ENCODE assay signal across 24 cellular contexts in genomic region chr16:57568173-57568678, GRCh38. TPM values are rescaled to one million over a fixed set of nuclear protein-coding genes. Genes with fewer than 3 reads are reported as not detected.
"Had no signal": no experiment of that assay in that cellular context is flagged by ENCODE, and none has a peak within 500 bp of the region (broad histone marks: within the 10 kb centered on the region; RNA-seq: fewer than 3 reads in every experiment).

No MANE protein-coding gene starts in this region.

- H3K27ac ChIP-seq: cardiac muscle cell, parathyroid adenoma, tibial artery had no signal

- H3K27me3 Mint-ChIP-seq: stimulated activated naive CD8-positive, alpha-beta T cell treated with anti-CD3 and anti-CD28 coated beads, Interleukin-15, Interleukin-2, amounts not matched to agents 100 ng/mL and 50 ng/mL, for 24 hours had no signal

- DNase-seq: activated CD4-positive, alpha-beta T cell treated with anti-CD3 and anti-CD28 coated beads for 1 hour; activated effector memory CD4-positive, alpha-beta T cell treated with Interleukin-2 at 50 U/mL for 16 hours; activated naive CD4-positive, alpha-beta T cell treated with anti-CD3 and anti-CD28 coated beads for 36 hours; activated T-cell treated with anti-CD3 and anti-CD28 coated beads, Interleukin-2, amount 50 U/mL, for 72 hours; erythroblast; foreskin fibroblast; right cardiac atrium; stimulated activated CD4-positive, alpha-beta T cell treated with anti-CD3 and anti-CD28 coated beads, Interleukin-12 subunit alpha, Interleukin-12 subunit beta, amount 100 ng/mL, for 4 hours; stimulated activated CD4-positive, alpha-beta T cell treated with anti-CD3 and anti-CD28 coated beads, Interleukin-4, amount 100 ng/mL, for 4 hours; substantia nigra; T-helper 9 cell; tibial artery had no signal

- H3K4me3 Mint-ChIP-seq: activated naive CD4-positive, alpha-beta T cell treated with anti-CD3 and anti-CD28 coated beads for 36 hours; activated T-cell treated with anti-CD3 and anti-CD28 coated beads, Interleukin-2, amount 50 U/mL, for 72 hours; mesothelial cell of epicardium; nephron; stimulated activated naive CD8-positive, alpha-beta T cell treated with anti-CD3 and anti-CD28 coated beads, Interleukin-15, Interleukin-2, amounts not matched to agents 100 ng/mL and 50 ng/mL, for 24 hours had no signal

- H3K9me3 ChIP-seq: tibial artery had no signal

- ATAC-seq: activated T-cell treated with anti-CD3 and anti-CD28 coated beads, Interleukin-2, amount 50 U/mL, for 72 hours; left lobe of liver; right cardiac atrium had no signal

- FAIRE-seq: endometrium had no signal

- H3K27ac Mint-ChIP-seq: activated naive CD4-positive, alpha-beta T cell treated with anti-CD3 and anti-CD28 coated beads for 36 hours; activated T-cell treated with anti-CD3 and anti-CD28 coated beads, Interleukin-2, amount 50 U/mL, for 72 hours; mesothelial cell of epicardium; nephron; stimulated activated naive CD8-positive, alpha-beta T cell treated with anti-CD3 and anti-CD28 coated beads, Interleukin-15, Interleukin-2, amounts not matched to agents 100 ng/mL and 50 ng/mL, for 24 hours had no signal

- H3K27me3 ChIP-seq: cardiac muscle cell had no signal

- H3K4me1 ChIP-seq: tibial artery had no signal

- H2AFZ ChIP-seq: parathyroid adenoma had no signal

- H3K36me3 ChIP-seq: cardiac muscle cell, tibial artery had no signal

- H3K79me2 ChIP-seq: parathyroid adenoma had no signal

- H3K9me3 Mint-ChIP-seq: activated naive CD4-positive, alpha-beta T cell treated with anti-CD3 and anti-CD28 coated beads for 36 hours had no signal

- H3K9ac ChIP-seq: parathyroid adenoma had no signal

- H3K4me1 Mint-ChIP-seq: nephron had no signal

- H3K4me3 ChIP-seq: cardiac muscle cell, lung, tibial artery had no signal

RNA-seq across cellular contexts. Expression of gene ADGRG5, which starts 25.8 kb away (rescaled TPM):
- total RNA-seq: cardiac muscle cell, chondrocyte, fibroblast of lung, pulmonary artery endothelial cell, skeletal muscle tissue had no signal
- polyA plus RNA-seq: cardiac muscle cell, fibroblast of lung had no signal
